ENCODE assay signal across 1 cellular context in the genomic region with DNA sequence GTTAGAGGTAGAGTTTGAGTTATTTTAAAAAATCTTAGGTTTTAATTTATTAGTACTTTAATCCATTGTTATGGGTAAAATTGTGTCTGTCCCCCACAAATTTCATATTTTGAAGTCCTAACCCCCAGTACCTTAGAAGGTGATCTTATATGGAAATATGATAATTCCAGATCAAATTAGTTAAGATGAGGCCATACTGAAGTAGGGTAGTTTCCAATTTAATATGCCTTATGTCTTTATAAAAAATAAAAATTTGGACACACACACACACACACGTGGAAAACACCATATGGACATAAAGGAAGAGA.
TF ChIP-seq lines count a peak whose summit lies in the region.

No MANE protein-coding gene starts in this region.

TF ChIP-seq in WTC11, 78 proteins besides CTCF, POLR2A, EP300 and RAD21 (continued from another document):
- TF ChIP-seq ZBTB43 (CRISPR knock-in tag; IDR thresholded peaks at IDR 0.05) (no peak), NR1H2 (CRISPR knock-in tag; IDR thresholded peaks at IDR 0.05) (no peak), ZNF263 (CRISPR knock-in tag; IDR thresholded peaks at IDR 0.05; ENCODE audit: low read depth) (no peak), CREM (CRISPR knock-in tag; IDR thresholded peaks at IDR 0.05) (no peak)
